In genomic region chr5:78597068-78597857, GRCh38 we compare ENCODE assay signal across 13 cellular contexts. TPM values are rescaled to one million over a fixed set of nuclear protein-coding genes. Genes with fewer than 3 reads are reported as not detected.
A peak's percentile ranks its signal among the peaks of the same experiment; 100 is the strongest.
DNase-seq lines count a peak whose midpoint lies in the region; ATAC-seq and TF ChIP-seq lines count a peak whose summit lies in the region.
"Had no signal": no experiment of that assay in that cellular context is flagged by ENCODE, and none has a peak within 500 bp of the region (broad histone marks: within the 10 kb centered on the region; RNA-seq: fewer than 3 reads in every experiment).

No MANE protein-coding gene starts in this region.

- no peak for TF ChIP-seq POLR2A in esophagus muscularis mucosa (IDR thresholded peaks at IDR 0.05; ENCODE audit: low read depth)

- H3K4me1 ChIP-seq in esophagus muscularis mucosa = peaks cover 30 to 78% (median 74%) of the 10 kb centered on the region in 4 donors
- H3K4me1 ChIP-seq: prostate gland had no signal

- TF ChIP-seq EP300 in esophagus muscularis mucosa (IDR thresholded peaks at IDR 0.05) = no peak

- DNase-seq in EH (ENCODE audit: low read depth) (peak; percentile 71), RPMI7951 (ENCODE audit: low read depth) (peak; percentile 66), esophagus muscularis mucosa (ENCODE audit: extremely low spot score) (peak; percentile 57), neural crest cell (ENCODE audit: low read depth, low spot score) (no peak), posterior vena cava (ENCODE audit: low spot score) (no peak), NOMO-1 treated with DMSO at 0.1 percent for 48 hours (lab: John Stamatoyannopoulos, UW; ENCODE audit: unreplicated experiment) (no peak)
- no peak for DNase-seq in activated CD4-positive, alpha-beta T cell treated with anti-CD3 and anti-CD28 coated beads, Interleukin-2, amount 50 U/mL, for 4 hours
- DNase-seq: activated CD4-positive, alpha-beta T cell treated with anti-CD3 and anti-CD28 coated beads, Interleukin-2, amount 50 U/mL, for 1 hour; NCI-H2171; SHP77 treated with DMSO at 0.1 percent for 48 hours had no signal

- H3K27me3 Mint-ChIP-seq in neural crest cell (ENCODE audit: low read depth) = no peaks in the 10 kb centered on the region

- peak overlapping the region; percentile 7 for H3K27ac Mint-ChIP-seq in neural crest cell (ENCODE audit: unreplicated experiment)
- H3K27ac Mint-ChIP-seq: activated naive CD4-positive, alpha-beta T cell treated with anti-CD3 and anti-CD28 coated beads, Interleukin-2, amount 50 U/mL, for 24 hours had no signal

- H3K9me3 Mint-ChIP-seq in neural crest cell = peaks cover 4% of the 10 kb centered on the region
- H3K9me3 Mint-ChIP-seq: activated naive CD4-positive, alpha-beta T cell treated with anti-CD3 and anti-CD28 coated beads, Interleukin-2, amount 50 U/mL, for 24 hours had no signal

- no peaks in the 10 kb centered on the region for H3K9me3 ChIP-seq in esophagus muscularis mucosa
- H3K9me3 ChIP-seq: prostate gland had no signal

- peaks cover 67% of the 10 kb centered on the region for H3K4me1 Mint-ChIP-seq in neural crest cell
- H3K4me1 Mint-ChIP-seq: activated naive CD4-positive, alpha-beta T cell treated with anti-CD3 and anti-CD28 coated beads, Interleukin-2, amount 50 U/mL, for 24 hours had no signal

- no peaks in the 10 kb centered on the region for H3K36me3 Mint-ChIP-seq in neural crest cell (ENCODE audit: low read depth)

- WGBS in esophagus muscularis mucosa = 68% methylated on average over 5 of the region's 5 CpGs

- no peaks in the 10 kb centered on the region for H3K27me3 ChIP-seq in esophagus muscularis mucosa

- TF ChIP-seq CTCF in esophagus muscularis mucosa (IDR thresholded peaks at IDR 0.05) (no peak), neural crest cell (conservative IDR thresholded peaks at IDR 0.05) (no peak)

- no peak overlapping the region for H3K4me3 Mint-ChIP-seq in neural crest cell
- H3K4me3 Mint-ChIP-seq: activated naive CD4-positive, alpha-beta T cell treated with anti-CD3 and anti-CD28 coated beads, Interleukin-2, amount 50 U/mL, for 24 hours had no signal

- H3K4me3 ChIP-seq in esophagus muscularis mucosa = no peak overlapping the region
- H3K4me3 ChIP-seq: prostate gland had no signal

- intact Hi-C loops in esophagus muscularis mucosa (cut with DNase I) = no loop called here
- intact Hi-C loops in posterior vena cava (cut with DNase I) = loop anchor here in 1 of 2 donors (10.0 kb wide), 1 partner anchor 52 kb away; no protein-coding TSS in a partner anchor

- peak overlapping the region; percentile 3 to 80 (median 28) for H3K27ac ChIP-seq in esophagus muscularis mucosa (replicated peaks in 1 of 4)
- H3K27ac ChIP-seq: prostate gland had no signal

- no peaks in the 10 kb centered on the region for H3K36me3 ChIP-seq in esophagus muscularis mucosa
- H3K36me3 ChIP-seq: prostate gland had no signal

- no peak for ATAC-seq in HG03439 (IDR thresholded peaks at IDR 0.05; ENCODE audit: unreplicated experiment)

RNA-seq across cellular contexts. Expression of gene LHFPL2, which starts 51.3 kb away (rescaled TPM):
- 35.1 and 38.2 TPM in 2 replicates for total RNA-seq in RPMI7951 (2014; rRNA removed; shearing (Covaris generic))
- total RNA-seq in esophagus muscularis mucosa (10 to 100 TPM; 24.1 to 40.9 (median 28.1) TPM), neural crest cell (14.4 and 15.0 TPM in 2 replicates), posterior vena cava (10 to 100 TPM; 34.9 to 44.4 TPM)

Comparison
In these comparisons a context has a peak if more than half of its experiments do, and no peak if none do; other contexts are left out.
1. DNase-seq: peak in EH (single experiment), RPMI7951 (single experiment) and esophagus muscularis mucosa (single experiment); none in neural crest cell (single experiment), activated CD4-positive, alpha-beta T cell treated with anti-CD3 and anti-CD28 coated beads, Interleukin-2, amount 50 U/mL, for 4 hours (0 of 2), posterior vena cava (single experiment) and NOMO-1 treated with DMSO at 0.1 percent for 48 hours (single experiment).